In genomic region chr21:34817821-34818662, GRCh38 we compare ENCODE assay signal across 1 cellular context.
TF ChIP-seq lines count a peak whose summit lies in the region.

No MANE protein-coding gene starts in this region.

TF ChIP-seq in HepG2, 621 proteins besides CTCF, POLR2A, EP300 and RAD21 (continued from another document and continues in another):
- TF ChIP-seq AHDC1 (CRISPR knock-in tag; IDR thresholded peaks at IDR 0.05; ENCODE audit: borderline replicate concordance), result peak; percentile 67; the same call in 1 of the 2 replicates
- 0 out of 2 replicates have a peak, but pooled peaks have one; percentile 19 for TF ChIP-seq CHD2 (IDR thresholded peaks at IDR 0.05; ENCODE audit: low read depth, low read length)
- TF ChIP-seq GMEB1 (CRISPR knock-in tag; IDR thresholded peaks at IDR 0.05; ENCODE audit: borderline replicate concordance), result no peak
- TF ChIP-seq HNRNPK (IDR thresholded peaks at IDR 0.05; ENCODE audit: low read depth, low read length, poor library complexity, severe bottlenecking), result no peak
- TF ChIP-seq NR2F2 (IDR thresholded peaks at IDR 0.05; ENCODE audit: borderline replicate concordance, low read depth), result no peak
- TF ChIP-seq RCOR2 (CRISPR knock-in tag; IDR thresholded peaks at IDR 0.05), result peak; percentile 52; the same call in 1 of the 2 replicates
- TF ChIP-seq ISX (CRISPR knock-in tag; conservative IDR thresholded peaks at IDR 0.05), result no peak
- TF ChIP-seq CEBPG (CRISPR knock-in tag; IDR thresholded peaks at IDR 0.05), result peak; percentile 44; the same call in 1 of the 2 replicates
- no peak for TF ChIP-seq POGZ (CRISPR knock-in tag; IDR thresholded peaks at IDR 0.05)
- TF ChIP-seq NFKB2 (CRISPR knock-in tag; IDR thresholded peaks at IDR 0.05; ENCODE audit: borderline replicate concordance), result peak; percentile 17; the same call in 1 of the 2 replicates
- no peak for TF ChIP-seq KDM5A (IDR thresholded peaks at IDR 0.05; ENCODE audit: borderline replicate concordance, low read length)
- TF ChIP-seq PAXIP1 (CRISPR knock-in tag; conservative IDR thresholded peaks at IDR 0.05), result peak; percentile 88
- TF ChIP-seq NBN (conservative IDR thresholded peaks at IDR 0.05), result no peak
- TF ChIP-seq MXD1 (CRISPR knock-in tag; IDR thresholded peaks at IDR 0.05), result no peak
- no peak for TF ChIP-seq ZNF234 (CRISPR knock-in tag; conservative IDR thresholded peaks at IDR 0.05)
- no peak for TF ChIP-seq ZNF33A (CRISPR knock-in tag; IDR thresholded peaks at IDR 0.05; ENCODE audit: borderline replicate concordance)
- TF ChIP-seq KDM6A (CRISPR knock-in tag; IDR thresholded peaks at IDR 0.05; ENCODE audit: low read depth), result 0 out of 2 replicates have a peak, but pooled peaks have one; percentile 24
- no peak for TF ChIP-seq ZNF562 (CRISPR knock-in tag; IDR thresholded peaks at IDR 0.05; ENCODE audit: borderline replicate concordance)
- 0 out of 2 replicates have a peak, but pooled peaks have one; percentile 68 for TF ChIP-seq SMYD3 (CRISPR knock-in tag; IDR thresholded peaks at IDR 0.05)
- TF ChIP-seq SMC3 (IDR thresholded peaks at IDR 0.05; ENCODE audit: low read length), result peak; percentile 42
- no peak for TF ChIP-seq ZNF563 (CRISPR knock-in tag; IDR thresholded peaks at IDR 0.05)
- no peak for TF ChIP-seq ZNF20 (CRISPR knock-in tag; IDR thresholded peaks at IDR 0.05)
- TF ChIP-seq THAP7 (CRISPR knock-in tag; IDR thresholded peaks at IDR 0.05), result no peak
- TF ChIP-seq ZKSCAN8 (CRISPR knock-in tag; IDR thresholded peaks at IDR 0.05; ENCODE audit: borderline replicate concordance), result no peak
- TF ChIP-seq REPIN1 (CRISPR knock-in tag; IDR thresholded peaks at IDR 0.05; ENCODE audit: borderline replicate concordance, low read depth), result peak; percentile 72; the same call in 1 of the 2 replicates
- peak; percentile 91 for TF ChIP-seq HNF4A (CRISPR knock-in tag; IDR thresholded peaks at IDR 0.05)
- no peak for TF ChIP-seq MLLT10 (CRISPR knock-in tag; IDR thresholded peaks at IDR 0.05)
- TF ChIP-seq PHB2 (IDR thresholded peaks at IDR 0.05; ENCODE audit: partially characterized antibody), result no peak
- TF ChIP-seq ZBTB7B (CRISPR knock-in tag; IDR thresholded peaks at IDR 0.05), result no peak; the same call in 1 of the 2 replicates
- TF ChIP-seq TCF7L2 (IDR thresholded peaks at IDR 0.05; ENCODE audit: low read depth, low read length), result no peak
- TF ChIP-seq ZSCAN5A (CRISPR knock-in tag; IDR thresholded peaks at IDR 0.05; ENCODE audit: borderline replicate concordance), result 0 out of 2 replicates have a peak, but pooled peaks have one; percentile 54
- no peak for TF ChIP-seq HINFP (CRISPR knock-in tag; IDR thresholded peaks at IDR 0.05; ENCODE audit: low read depth)
- 0 out of 2 replicates have a peak, but pooled peaks have one; percentile 63 for TF ChIP-seq ZNF430 (CRISPR knock-in tag; IDR thresholded peaks at IDR 0.05)
- TF ChIP-seq PHF21A (CRISPR knock-in tag; IDR thresholded peaks at IDR 0.05), result peak; percentile 89
- TF ChIP-seq ZNF639 (CRISPR knock-in tag; conservative IDR thresholded peaks at IDR 0.05), result no peak
- no peak for TF ChIP-seq TIGD3 (CRISPR knock-in tag; IDR thresholded peaks at IDR 0.05; ENCODE audit: borderline replicate concordance)
- peak; percentile 45; the same call in 1 of the 2 replicates for TF ChIP-seq ZNF614 (CRISPR knock-in tag; IDR thresholded peaks at IDR 0.05; ENCODE audit: borderline replicate concordance)
- TF ChIP-seq ZNF550 (CRISPR knock-in tag; IDR thresholded peaks at IDR 0.05; ENCODE audit: borderline replicate concordance), result peak; percentile 64; the same call in 1 of the 2 replicates
- no peak for TF ChIP-seq ZNF260 (CRISPR knock-in tag; IDR thresholded peaks at IDR 0.05; ENCODE audit: borderline replicate concordance, low read depth)
- TF ChIP-seq ZNF772 (CRISPR knock-in tag; IDR thresholded peaks at IDR 0.05), result no peak
- TF ChIP-seq ZSCAN12 (CRISPR knock-in tag; IDR thresholded peaks at IDR 0.05), result no peak
- no peak for TF ChIP-seq ZNF737 (CRISPR knock-in tag; IDR thresholded peaks at IDR 0.05; ENCODE audit: borderline replicate concordance)
